Comparison of ENCODE assay signal across 1 cellular context in the genomic region with DNA sequence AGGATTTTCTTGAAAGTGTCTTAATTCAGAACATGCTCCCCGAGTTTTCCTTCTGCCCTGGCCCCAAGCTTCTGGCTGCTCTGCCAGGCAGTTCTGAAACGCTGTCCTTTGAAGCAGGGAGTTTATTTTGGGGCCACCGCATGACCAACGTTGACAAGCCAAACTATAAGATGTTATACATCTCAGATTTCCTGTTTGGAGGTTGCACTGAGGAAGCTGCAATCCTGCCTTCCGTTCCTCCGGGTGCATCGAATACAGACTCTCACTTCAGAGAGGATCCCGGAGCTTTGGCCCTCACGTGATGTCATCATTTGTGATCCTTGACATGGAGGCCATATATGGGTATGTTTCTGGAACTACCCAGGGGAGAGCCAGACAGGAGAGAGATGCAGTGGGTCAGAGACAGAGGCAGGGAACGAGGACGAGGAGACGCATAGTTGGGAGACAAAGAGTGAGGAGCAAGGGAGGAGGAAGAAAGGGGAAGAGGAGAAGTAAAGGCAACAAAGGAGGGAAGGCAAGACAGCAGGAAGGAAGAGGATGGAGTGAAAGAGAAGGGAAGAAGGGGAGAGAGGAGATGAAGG.
TF ChIP-seq lines count a peak whose summit lies in the region.

A gene with protein sequence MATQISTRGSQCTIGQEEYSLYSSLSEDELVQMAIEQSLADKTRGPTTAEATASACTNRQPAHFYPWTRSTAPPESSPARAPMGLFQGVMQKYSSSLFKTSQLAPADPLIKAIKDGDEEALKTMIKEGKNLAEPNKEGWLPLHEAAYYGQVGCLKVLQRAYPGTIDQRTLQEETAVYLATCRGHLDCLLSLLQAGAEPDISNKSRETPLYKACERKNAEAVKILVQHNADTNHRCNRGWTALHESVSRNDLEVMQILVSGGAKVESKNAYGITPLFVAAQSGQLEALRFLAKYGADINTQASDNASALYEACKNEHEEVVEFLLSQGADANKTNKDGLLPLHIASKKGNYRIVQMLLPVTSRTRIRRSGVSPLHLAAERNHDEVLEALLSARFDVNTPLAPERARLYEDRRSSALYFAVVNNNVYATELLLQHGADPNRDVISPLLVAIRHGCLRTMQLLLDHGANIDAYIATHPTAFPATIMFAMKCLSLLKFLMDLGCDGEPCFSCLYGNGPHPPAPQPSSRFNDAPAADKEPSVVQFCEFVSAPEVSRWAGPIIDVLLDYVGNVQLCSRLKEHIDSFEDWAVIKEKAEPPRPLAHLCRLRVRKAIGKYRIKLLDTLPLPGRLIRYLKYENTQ (minus strand): TSS at position 94 of the 581 bp plus-strand sequence. CDS start 12,031 bp downstream, outside the sequence.

TF ChIP-seq in HepG2, 621 proteins besides CTCF, POLR2A, EP300 and RAD21:
- peak; percentile 76; the same call in 1 of the 2 replicates for TF ChIP-seq SRF (IDR thresholded peaks at IDR 0.05; ENCODE audit: low read depth, low read length)
- no peak for TF ChIP-seq NFYB (CRISPR knock-in tag; IDR thresholded peaks at IDR 0.05)
- 0 out of 2 replicates have a peak, but pooled peaks have one; percentile 10 for TF ChIP-seq ATF7 (IDR thresholded peaks at IDR 0.05)
- no peak for TF ChIP-seq ATF7 (CRISPR knock-in tag; IDR thresholded peaks at IDR 0.05)
- TF ChIP-seq ZZZ3 (CRISPR knock-in tag; IDR thresholded peaks at IDR 0.05; ENCODE audit: borderline replicate concordance) = no peak
- peak; percentile 40 for TF ChIP-seq CREB1 (IDR thresholded peaks at IDR 0.05)
- no peak for TF ChIP-seq CREB1 (CRISPR knock-in tag; IDR thresholded peaks at IDR 0.05)
- TF ChIP-seq CBX1 (IDR thresholded peaks at IDR 0.05; ENCODE audit: low read depth) = no peak
